Comparison of ENCODE assay signal across 9 cellular contexts in the genomic region with DNA sequence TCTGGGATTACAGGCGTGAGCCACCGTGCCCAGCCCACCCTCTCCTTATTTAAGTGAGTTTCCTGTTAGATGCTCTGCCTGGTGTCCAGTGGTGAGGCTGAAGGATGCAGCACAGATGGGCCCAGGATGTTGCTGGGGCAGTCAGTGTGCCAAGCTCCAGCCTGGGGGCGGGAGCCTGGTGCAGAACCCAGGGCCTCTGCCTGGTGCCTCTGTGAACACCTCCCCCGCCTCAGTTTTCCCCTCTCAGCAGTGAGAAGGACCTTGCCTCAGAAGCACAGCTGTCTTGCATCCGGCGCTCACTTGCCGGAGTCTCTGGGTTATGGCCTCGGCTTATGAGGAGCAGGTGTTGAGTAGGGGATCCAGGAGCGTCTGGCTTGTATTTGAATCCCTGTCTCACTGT.
DNase-seq lines count a peak whose midpoint lies in the region; ATAC-seq and TF ChIP-seq lines count a peak whose summit lies in the region.
"Had no signal": no experiment of that assay in that cellular context is flagged by ENCODE, and none has a peak within 500 bp of the region (broad histone marks: within the 10 kb centered on the region; RNA-seq: fewer than 3 reads in every experiment).

No MANE protein-coding gene starts in this region.

- H3K4me1 ChIP-seq in Loucy (ENCODE audit: insufficient read depth, low read length, poor library complexity, severe bottlenecking) = peaks cover 30% of the 10 kb centered on the region

- H3K9me3 Mint-ChIP-seq in T-helper 2 cell treated with Interferon-gamma antibody and Interleukin-4, amounts not matched to agents 5 μg/mL and 100 μg/mL, for 36 hours = no peaks in the 10 kb centered on the region
- no peaks in the 10 kb centered on the region for H3K9me3 Mint-ChIP-seq in activated naive CD8-positive, alpha-beta T cell treated with anti-CD3 and anti-CD28 coated beads, Interleukin-2, amount 50 U/mL, for 24 hours
- H3K9me3 Mint-ChIP-seq: memory B cell had no signal

- H3K27me3 Mint-ChIP-seq in T-helper 2 cell treated with Interferon-gamma antibody and Interleukin-4, amounts not matched to agents 5 μg/mL and 100 μg/mL, for 36 hours (ENCODE audit: low read depth) = no peaks in the 10 kb centered on the region
- peaks cover 2% of the 10 kb centered on the region for H3K27me3 Mint-ChIP-seq in activated naive CD8-positive, alpha-beta T cell treated with anti-CD3 and anti-CD28 coated beads, Interleukin-2, amount 50 U/mL, for 24 hours

- peak overlapping the region; percentile 65 for H3K4me2 ChIP-seq in Loucy (ENCODE audit: low read depth, low read length, poor library complexity, severe bottlenecking)

- H3K9me2 ChIP-seq in Loucy (replicated peaks; ENCODE audit: low read depth, low read length) = no peaks in the 10 kb centered on the region

- H3K79me2 ChIP-seq in Loucy (ENCODE audit: insufficient read depth, low read length) = no peaks in the 10 kb centered on the region

- H3K4me1 Mint-ChIP-seq in T-helper 2 cell treated with Interferon-gamma antibody and Interleukin-4, amounts not matched to agents 5 μg/mL and 100 μg/mL, for 36 hours (ENCODE audit: low read depth) = peaks cover 68% of the 10 kb centered on the region
- peaks cover 80% of the 10 kb centered on the region for H3K4me1 Mint-ChIP-seq in activated naive CD8-positive, alpha-beta T cell treated with anti-CD3 and anti-CD28 coated beads, Interleukin-2, amount 50 U/mL, for 24 hours

- TF ChIP-seq CTCF in Loucy (conservative IDR thresholded peaks at IDR 0.05; ENCODE audit: low read length) = no peak

- H3K4me3 Mint-ChIP-seq in T-helper 2 cell treated with Interferon-gamma antibody and Interleukin-4, amounts not matched to agents 5 μg/mL and 100 μg/mL, for 36 hours = peak overlapping the region; percentile 83
- peak overlapping the region; percentile 80 for H3K4me3 Mint-ChIP-seq in activated naive CD8-positive, alpha-beta T cell treated with anti-CD3 and anti-CD28 coated beads, Interleukin-2, amount 50 U/mL, for 24 hours
- H3K4me3 Mint-ChIP-seq: memory B cell had no signal

- no peaks in the 10 kb centered on the region for H3K27me3 ChIP-seq in Loucy (ENCODE audit: insufficient read depth, low read length, poor library complexity, severe bottlenecking)
- H3K27me3 ChIP-seq: thyroid gland had no signal

- DNase-seq in T-helper 2 cell treated with Interferon-gamma antibody and Interleukin-4, amounts not matched to agents 5 μg/mL and 100 μg/mL, for 36 hours (ENCODE audit: low spot score) = peak; percentile 53
- peak; percentile 59 for DNase-seq in activated naive CD8-positive, alpha-beta T cell treated with anti-CD3 and anti-CD28 coated beads, Interleukin-2, amount 50 U/mL, for 24 hours
- peak; percentile 14 to 19 for DNase-seq in stimulated activated CD4-positive, alpha-beta T cell treated with anti-CD3 and anti-CD28 coated beads, Interleukin-4, amount 100 ng/mL, for 4 hours
- DNase-seq in globus pallidus (ENCODE audit: low spot score) = no peak
- no peak for DNase-seq in Right ventricle myocardium inferior (ENCODE audit: missing footprints)
- DNase-seq: thyroid gland had no signal

- peak overlapping the region; percentile 94 for H3K27ac Mint-ChIP-seq in T-helper 2 cell treated with Interferon-gamma antibody and Interleukin-4, amounts not matched to agents 5 μg/mL and 100 μg/mL, for 36 hours
- H3K27ac Mint-ChIP-seq in activated naive CD8-positive, alpha-beta T cell treated with anti-CD3 and anti-CD28 coated beads, Interleukin-2, amount 50 U/mL, for 24 hours = peak overlapping the region; percentile 88
- H3K27ac Mint-ChIP-seq: memory B cell had no signal

- ATAC-seq in activated naive CD8-positive, alpha-beta T cell treated with anti-CD3 and anti-CD28 coated beads, Interleukin-2, amount 50 U/mL, for 24 hours = peak; percentile 22
- ATAC-seq in GM21786 (IDR thresholded peaks at IDR 0.05; ENCODE audit: unreplicated experiment) (no peak), Right ventricle myocardium inferior (no peak)

- intact Hi-C loops in Right ventricle myocardium inferior (cut with DNase I) = no loop called here

- H3F3A ChIP-seq in Loucy (ENCODE audit: low read depth) = no peaks in the 10 kb centered on the region

- no peaks in the 10 kb centered on the region for H4K20me1 ChIP-seq in Loucy (ENCODE audit: insufficient read depth, low read length, poor library complexity, severe bottlenecking)

- H2AFZ ChIP-seq in Loucy (ENCODE audit: low read length) = no peak overlapping the region

- H3K36me3 ChIP-seq in Loucy (ENCODE audit: insufficient read depth, low read length) = no peaks in the 10 kb centered on the region
- H3K36me3 ChIP-seq: thyroid gland had no signal

- H3K9ac ChIP-seq in Loucy (ENCODE audit: low read depth, low read length, poor library complexity, severe bottlenecking) = no peak overlapping the region

- no peaks in the 10 kb centered on the region for H3K9me3 ChIP-seq in Loucy (ENCODE audit: insufficient read depth, low read depth, low read length)
- H3K9me3 ChIP-seq: thyroid gland had no signal

- H3K36me3 Mint-ChIP-seq in T-helper 2 cell treated with Interferon-gamma antibody and Interleukin-4, amounts not matched to agents 5 μg/mL and 100 μg/mL, for 36 hours (ENCODE audit: low read depth) = peaks cover 2% of the 10 kb centered on the region
- H3K36me3 Mint-ChIP-seq in activated naive CD8-positive, alpha-beta T cell treated with anti-CD3 and anti-CD28 coated beads, Interleukin-2, amount 50 U/mL, for 24 hours (ENCODE audit: low read depth) = no peaks in the 10 kb centered on the region
- H3K36me3 Mint-ChIP-seq: memory B cell had no signal

- peak overlapping the region; percentile 20 for H3K4me3 ChIP-seq in Loucy (ENCODE audit: low read length, poor library complexity, severe bottlenecking)
- H3K4me3 ChIP-seq: thyroid gland had no signal

Comparison
In these comparisons a context has a peak if more than half of its experiments do, and no peak if none do; other contexts are left out.
1. DNase-seq: peak in T-helper 2 cell treated with Interferon-gamma antibody and Interleukin-4, amounts not matched to agents 5 μg/mL and 100 μg/mL, for 36 hours (single experiment), activated naive CD8-positive, alpha-beta T cell treated with anti-CD3 and anti-CD28 coated beads, Interleukin-2, amount 50 U/mL, for 24 hours (single experiment) and stimulated activated CD4-positive, alpha-beta T cell treated with anti-CD3 and anti-CD28 coated beads, Interleukin-4, amount 100 ng/mL, for 4 hours (2 of 2); none in globus pallidus (single experiment) and Right ventricle myocardium inferior (single experiment).